8 cellular contexts compared by ENCODE assay signal in the genomic region with DNA sequence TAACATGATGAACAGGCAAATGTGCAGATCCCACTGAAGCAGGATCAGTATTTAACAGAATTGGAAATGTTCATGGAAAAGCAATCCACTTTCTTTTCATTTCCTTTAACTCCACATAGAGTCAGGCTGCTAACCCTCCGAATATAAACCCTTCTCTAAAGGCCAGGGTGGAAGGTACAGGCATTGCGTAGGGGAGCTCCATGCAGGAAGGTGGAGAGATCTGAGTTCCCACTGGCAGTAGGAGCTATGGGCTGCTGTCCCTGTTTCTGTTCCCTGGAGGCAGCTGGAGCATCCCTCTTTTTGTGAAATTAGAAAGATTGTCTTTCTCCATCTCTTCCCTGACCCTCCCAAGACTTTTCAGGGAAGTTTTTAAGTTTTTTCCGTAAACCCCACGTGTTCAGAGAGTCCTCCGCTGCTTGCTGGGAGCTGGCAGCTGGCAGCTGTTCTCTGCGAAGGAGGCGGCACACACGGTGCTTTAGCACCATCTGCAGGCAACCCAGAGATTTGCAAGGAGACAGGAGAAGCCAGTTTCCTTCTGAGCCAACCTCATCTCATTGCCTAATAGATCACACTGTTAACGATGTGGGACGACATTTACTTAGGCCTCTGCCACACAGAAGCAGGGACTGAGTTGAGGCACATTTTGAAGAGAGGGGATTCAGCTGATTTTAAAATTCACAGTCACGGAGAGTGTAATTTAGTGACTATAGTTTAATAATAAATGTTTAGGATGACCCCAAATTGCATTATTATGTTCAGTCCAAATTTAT. TPM values are rescaled to one million over a fixed set of nuclear protein-coding genes. Genes with fewer than 3 reads are reported as not detected.
DNase-seq lines count a peak whose midpoint lies in the region; ATAC-seq and TF ChIP-seq lines count a peak whose summit lies in the region.

No MANE protein-coding gene starts in this region.

- H3K9me3 Mint-ChIP-seq in activated naive CD8-positive, alpha-beta T cell treated with anti-CD3 and anti-CD28 coated beads, Interleukin-2, amount 10 ng/mL, durations not matched to agents 7 days and 5 days, result no peaks in the 10 kb centered on the region

- peaks cover 4% of the 10 kb centered on the region for H3K4me1 Mint-ChIP-seq in activated naive CD8-positive, alpha-beta T cell treated with anti-CD3 and anti-CD28 coated beads, Interleukin-2, amount 10 ng/mL, durations not matched to agents 7 days and 5 days

- POLR2A ChIA-PET in activated naive CD8-positive, alpha-beta T cell treated with anti-CD3 and anti-CD28 coated beads, Interleukin-2, amount 10 ng/mL, durations not matched to agents 7 days and 5 days (lab: Charles Lee), result interaction anchor here (0.6 to 0.7 kb wide), 2 partner anchors 713 to 974 kb away, joined by 3 read pairs; no protein-coding TSS in a partner anchor

- ATAC-seq in HG02642 (IDR thresholded peaks at IDR 0.05; ENCODE audit: poor library complexity, unreplicated experiment) (peak; percentile 91), upper lobe of right lung (peak; percentile 98)
- peak; percentile 91 for ATAC-seq in activated naive CD8-positive, alpha-beta T cell treated with anti-CD3 and anti-CD28 coated beads, Interleukin-2, amount 10 ng/mL, durations not matched to agents 7 days and 5 days (ENCODE audit: low read depth)

- H3K9me3 ChIP-seq in upper lobe of right lung, result no peaks in the 10 kb centered on the region

- peaks cover 4% of the 10 kb centered on the region for H3K36me3 ChIP-seq in upper lobe of right lung

- no peaks in the 10 kb centered on the region for H3K27me3 Mint-ChIP-seq in activated naive CD8-positive, alpha-beta T cell treated with anti-CD3 and anti-CD28 coated beads, Interleukin-2, amount 10 ng/mL, durations not matched to agents 7 days and 5 days

- peak overlapping the region; percentile 53 for H3K4me3 Mint-ChIP-seq in activated naive CD8-positive, alpha-beta T cell treated with anti-CD3 and anti-CD28 coated beads, Interleukin-2, amount 10 ng/mL, durations not matched to agents 7 days and 5 days

- H3K4me1 ChIP-seq in upper lobe of right lung, result peaks cover 4% of the 10 kb centered on the region

- TF ChIP-seq CTCF in GM12872 (IDR thresholded peaks at IDR 0.05; ENCODE audit: insufficient read depth, low read depth, low read length) (peak; percentile 91), upper lobe of right lung (IDR thresholded peaks at IDR 0.05) (peak; percentile 94)

- DNase-seq in NCI-H1092 treated with DMSO at 0.1 percent for 48 hours (lab: John Stamatoyannopoulos, UW), result peak; percentile 71
- peak; percentile 84 for DNase-seq in SKM-1 treated with dmso at 0.1 percent for 144 hours (lab: John Stamatoyannopoulos, UW; ENCODE audit: unreplicated experiment)
- DNase-seq in activated naive CD8-positive, alpha-beta T cell treated with anti-CD3 and anti-CD28 coated beads, Interleukin-2, amount 10 ng/mL, durations not matched to agents 7 days and 5 days, result peak; percentile 74
- peak; percentile 89 for DNase-seq in cardiac septum (ENCODE audit: low spot score)
- peak; percentile 94 for DNase-seq in posterior vena cava (ENCODE audit: low spot score)
- DNase-seq in upper lobe of right lung, result peak; percentile 88

- no peaks in the 10 kb centered on the region for H3K36me3 Mint-ChIP-seq in activated naive CD8-positive, alpha-beta T cell treated with anti-CD3 and anti-CD28 coated beads, Interleukin-2, amount 10 ng/mL, durations not matched to agents 7 days and 5 days

- intact Hi-C loops in cardiac septum (cut with DNase I) (loop anchor here (2.0 to 10.0 kb wide), 4 partner anchors 57 to 1017 kb away; a partner anchor contains a TSS), posterior vena cava (cut with DNase I) (loop anchor here in 1 of 2 donors (5.0 kb wide), 1 partner anchor 462 kb away; a partner anchor contains a TSS), upper lobe of right lung (cut with DNase I) (no loop called here)

- no peak overlapping the region for H3K27ac Mint-ChIP-seq in activated naive CD8-positive, alpha-beta T cell treated with anti-CD3 and anti-CD28 coated beads, Interleukin-2, amount 10 ng/mL, durations not matched to agents 7 days and 5 days

- H3K27ac ChIP-seq in upper lobe of right lung, result peak overlapping the region; percentile 28

- H3K4me3 ChIP-seq in upper lobe of right lung, result no peak overlapping the region

- no peaks in the 10 kb centered on the region for H3K27me3 ChIP-seq in upper lobe of right lung

RNA-seq across cellular contexts. Expression of a gene that starts 55.4 kb away (rescaled TPM):
- total RNA-seq in activated naive CD8-positive, alpha-beta T cell treated with anti-CD3 and anti-CD28 coated beads, Interleukin-2, amount 10 ng/mL, durations not matched to agents 7 days and 5 days, result 10 to 100 TPM in 1 of 2 experiments, 1 to 10 TPM in 1; 8.6 to 11.1 TPM
- total RNA-seq in cardiac septum, result 0.67 TPM
- total RNA-seq in posterior vena cava, result under 1 TPM; 0.14 to 0.62 TPM
- 18.5 TPM for total RNA-seq in upper lobe of right lung
